ENCODE assay signal across 19 cellular contexts in the genomic region with DNA sequence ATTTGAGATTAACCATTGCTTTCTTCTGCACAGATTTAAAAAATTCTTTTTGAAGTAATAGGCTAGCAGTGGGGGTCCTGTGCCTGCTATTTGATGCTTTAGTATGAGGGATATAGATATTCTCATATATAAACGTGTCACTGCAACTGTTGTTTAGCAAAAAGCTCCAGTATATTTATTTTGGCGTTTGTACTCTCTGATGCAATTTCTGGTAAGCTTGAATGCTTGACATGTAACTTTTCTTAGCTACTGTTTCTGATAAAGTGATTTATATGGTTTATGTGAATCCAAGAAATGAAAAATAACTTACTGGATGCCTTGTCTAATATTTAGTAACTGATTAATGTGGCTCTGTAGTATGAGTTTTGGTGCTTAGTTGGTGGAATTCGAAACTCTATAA.
"Had no signal": no experiment of that assay in that cellular context is flagged by ENCODE, and none has a peak within 500 bp of the region (broad histone marks: within the 10 kb centered on the region; RNA-seq: fewer than 3 reads in every experiment).

No MANE protein-coding gene starts in this region.

- H3K27ac ChIP-seq: dorsolateral prefrontal cortex, foreskin keratinocyte, ovary had no signal

- H3K4me1 Mint-ChIP-seq: activated naive CD4-positive, alpha-beta T cell treated with anti-CD3 and anti-CD28 coated beads, Interleukin-2, amount 50 U/mL, for 24 hours; endodermal cell; neural crest cell; stimulated activated naive B cell treated with anti-CD40 and anti-IgM and Interleukin-4, amounts not matched to agents 10 μg/mL and 1 μg/mL and 100 μg/mL, for 72 hours had no signal

- FAIRE-seq: urothelium cell line had no signal

- H3K4me1 ChIP-seq: foreskin keratinocyte had no signal

- ATAC-seq: activated CD8-positive, alpha-beta T cell treated with anti-CD3 and anti-CD28 coated beads for 36 hours; foreskin keratinocyte; stimulated activated naive B cell treated with anti-CD40 and anti-IgM and Interleukin-4, amounts not matched to agents 10 μg/mL and 1 μg/mL and 100 μg/mL, for 72 hours had no signal

- H3K9me3 Mint-ChIP-seq: activated CD8-positive, alpha-beta T cell treated with anti-CD3 and anti-CD28 coated beads for 36 hours; activated naive CD4-positive, alpha-beta T cell treated with anti-CD3 and anti-CD28 coated beads, Interleukin-2, amount 50 U/mL, for 24 hours; endodermal cell; neural crest cell; stimulated activated naive B cell treated with anti-CD40 and anti-IgM and Interleukin-4, amounts not matched to agents 10 μg/mL and 1 μg/mL and 100 μg/mL, for 72 hours had no signal

- H3K27ac Mint-ChIP-seq: activated CD8-positive, alpha-beta T cell treated with anti-CD3 and anti-CD28 coated beads for 36 hours; activated naive CD4-positive, alpha-beta T cell treated with anti-CD3 and anti-CD28 coated beads, Interleukin-2, amount 50 U/mL, for 24 hours; endodermal cell; stimulated activated naive B cell treated with anti-CD40 and anti-IgM and Interleukin-4, amounts not matched to agents 10 μg/mL and 1 μg/mL and 100 μg/mL, for 72 hours had no signal

- DNase-seq: activated CD4-positive, alpha-beta T cell treated with anti-CD3 and anti-CD28 coated beads for 4 hours; activated CD8-positive, alpha-beta T cell treated with anti-CD3 and anti-CD28 coated beads for 36 hours; activated effector memory CD4-positive, alpha-beta T cell treated with anti-CD3 and anti-CD28 coated beads, Interleukin-2, amount 50 U/mL, for 16 hours; activated T-cell treated with anti-CD3 and anti-CD28 coated beads, Interleukin-2, amount 50 U/mL, for 48 hours; amygdala; dorsolateral prefrontal cortex; endodermal cell; erythroblast; foreskin keratinocyte; ovary; stimulated activated CD4-positive, alpha-beta T cell treated with anti-CD3 and anti-CD28 coated beads, Interleukin-15, amount 100 ng/mL, for 24 hours; stimulated activated CD4-positive, alpha-beta T cell treated with anti-CD3 and anti-CD28 coated beads, Interleukin-4, amount 100 ng/mL, for 1 hour; stimulated activated naive B cell treated with anti-CD40 and anti-IgM and Interleukin-4, amounts not matched to agents 10 μg/mL and 1 μg/mL and 100 μg/mL, for 72 hours; T-helper 2 cell; tibial artery had no signal

- H3K27me3 ChIP-seq: dorsolateral prefrontal cortex, foreskin keratinocyte, ovary, tibial artery had no signal

- H3K27me3 Mint-ChIP-seq: activated CD8-positive, alpha-beta T cell treated with anti-CD3 and anti-CD28 coated beads for 36 hours; activated naive CD4-positive, alpha-beta T cell treated with anti-CD3 and anti-CD28 coated beads, Interleukin-2, amount 50 U/mL, for 24 hours; stimulated activated naive B cell treated with anti-CD40 and anti-IgM and Interleukin-4, amounts not matched to agents 10 μg/mL and 1 μg/mL and 100 μg/mL, for 72 hours had no signal

- H3K4me3 ChIP-seq: dorsolateral prefrontal cortex, lung, ovary, tibial artery had no signal

- H3K9me3 ChIP-seq: ovary, tibial artery had no signal

- H3K4me3 Mint-ChIP-seq: activated CD8-positive, alpha-beta T cell treated with anti-CD3 and anti-CD28 coated beads for 36 hours; activated naive CD4-positive, alpha-beta T cell treated with anti-CD3 and anti-CD28 coated beads, Interleukin-2, amount 50 U/mL, for 24 hours; endodermal cell; neural crest cell; stimulated activated naive B cell treated with anti-CD40 and anti-IgM and Interleukin-4, amounts not matched to agents 10 μg/mL and 1 μg/mL and 100 μg/mL, for 72 hours had no signal

- H3K36me3 ChIP-seq: ovary had no signal
